In the genomic region with DNA sequence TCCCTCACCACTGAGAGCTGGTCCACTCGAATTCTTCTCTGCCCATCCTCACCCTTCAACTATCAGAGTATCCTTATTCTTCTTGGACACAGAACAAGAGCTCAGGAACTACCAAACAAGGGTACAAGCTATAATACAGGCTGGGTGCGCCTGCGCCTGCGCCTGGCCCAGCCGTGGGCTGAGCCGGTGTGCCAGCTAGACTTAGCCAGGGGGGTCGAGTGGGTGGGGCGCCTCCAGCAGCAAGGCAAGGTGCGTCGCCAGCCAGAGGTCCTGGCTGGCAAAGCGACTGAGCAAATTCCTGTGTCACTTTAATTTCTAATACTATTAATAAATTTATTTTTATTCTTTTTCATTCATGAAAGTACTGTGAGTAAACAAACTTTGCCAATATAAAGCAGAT, we compare ENCODE assay signal across 19 cellular contexts.
DNase-seq lines count a peak whose midpoint lies in the region; ATAC-seq, FAIRE-seq and TF ChIP-seq lines count a peak whose summit lies in the region.
"Had no signal": no experiment of that assay in that cellular context is flagged by ENCODE, and none has a peak within 500 bp of the region (broad histone marks: within the 10 kb centered on the region; RNA-seq: fewer than 3 reads in every experiment).

No MANE protein-coding gene starts in this region.

- no peaks in the 10 kb centered on the region for H3K27me3 ChIP-seq in SK-N-SH (ENCODE audit: insufficient read depth)

- no peak for TF ChIP-seq EP300 in SK-N-SH (IDR thresholded peaks at IDR 0.05; ENCODE audit: borderline replicate concordance in 1 of 2, low read depth in 1 of 2, low read length in 1 of 2)

- H3K4me3 ChIP-seq in SK-N-SH (ENCODE audit: low read depth in 2 of 2, low read length in 1 of 2), result no peak overlapping the region
- H3K4me3 ChIP-seq in kidney (ENCODE audit: low read length in 2 of 2), result no peak overlapping the region
- H3K4me3 ChIP-seq: A549, GM23248 had no signal

- peaks cover 2 to 3% of the 10 kb centered on the region in 2 experiments; a peak in 2 of 4 replicates for H3K4me1 ChIP-seq in SK-N-SH (ENCODE audit: control insufficient read depth in 1 of 2, insufficient read depth in 2 of 2, low read depth in 1 of 2, low read length in 1 of 2)
- no peaks in the 10 kb centered on the region for H3K4me1 ChIP-seq in kidney (ENCODE audit: control insufficient read depth in 1 of 2, insufficient read depth in 1 of 2, low read depth in 1 of 2, low read length in 2 of 2)
- H3K4me1 ChIP-seq: A549, Caco-2 had no signal

- no peak overlapping the region for H3K4me3 Mint-ChIP-seq in MCF 10A (ENCODE audit: unreplicated experiment)
- H3K4me3 Mint-ChIP-seq: CD4-positive, alpha-beta T cell; IgD-negative memory B cell had no signal

- no peak overlapping the region for H3K27ac ChIP-seq in SK-N-SH (ENCODE audit: low read depth in 2 of 2, low read length in 1 of 2)
- no peak overlapping the region for H3K27ac ChIP-seq in kidney (ENCODE audit: low read depth in 2 of 2, low read length in 2 of 2)
- H3K27ac ChIP-seq: 22Rv1, A549, C4-2B, GM23248 had no signal

- H3F3A ChIP-seq in SK-N-SH (replicated peaks; ENCODE audit: insufficient read depth), result peaks cover 2% of the 10 kb centered on the region

- intact Hi-C loops in MCF 10A (cut with micrococcal nuclease), result no loop called here
- intact Hi-C loops in kidney (cut with DNase I), result no loop called here

- H3K4me1 Mint-ChIP-seq in MCF 10A (ENCODE audit: insufficient read depth, unreplicated experiment), result peaks cover 3% of the 10 kb centered on the region
- H3K4me1 Mint-ChIP-seq: IgD-negative memory B cell had no signal

- H3K9me3 ChIP-seq in SK-N-SH, result no peaks in the 10 kb centered on the region
- H3K9me3 ChIP-seq in kidney (ENCODE audit: control insufficient read depth in 1 of 2, low read length in 2 of 2), result no peaks in the 10 kb centered on the region
- H3K9me3 ChIP-seq: A549, Caco-2 had no signal

- H3K9ac ChIP-seq in SK-N-SH, result no peak overlapping the region
- H3K9ac ChIP-seq in kidney (ENCODE audit: low read length in 2 of 2), result no peak overlapping the region
- H3K9ac ChIP-seq: GM23248 had no signal

- DNase-seq in SK-N-SH, result no peak
- no peak for DNase-seq in MCF 10A (ENCODE audit: unreplicated experiment)
- peak; percentile 12 for DNase-seq in kidney
- DNase-seq in KG1 (lab: John Stamatoyannopoulos, UW), result no peak
- no peak for DNase-seq in NCI-H1694 treated with DMSO at 0.1 percent for 48 hours (lab: John Stamatoyannopoulos, UW)
- DNase-seq: AML-193; Caco-2; CD4-positive, alpha-beta T cell; DMS79 treated with DMSO at 0.1 percent for 48 hours; GF-D8; GM23248; HCEC 1CT had no signal

- no peaks in the 10 kb centered on the region for H4K20me1 ChIP-seq in SK-N-SH (ENCODE audit: insufficient read depth)

- H3K9me2 ChIP-seq in SK-N-SH, result no peaks in the 10 kb centered on the region

- H3K27me3 Mint-ChIP-seq in MCF 10A (ENCODE audit: insufficient read depth, unreplicated experiment), result no peaks in the 10 kb centered on the region
- H3K27me3 Mint-ChIP-seq: CD4-positive, alpha-beta T cell; IgD-negative memory B cell had no signal

- no peaks in the 10 kb centered on the region for H3K79me2 ChIP-seq in SK-N-SH (ENCODE audit: insufficient read depth)

- H3K4me2 ChIP-seq in SK-N-SH, result no peak overlapping the region
- H3K4me2 ChIP-seq: A549 had no signal

- peaks cover 7% of the 10 kb centered on the region for H3K9me3 Mint-ChIP-seq in MCF 10A (ENCODE audit: unreplicated experiment)

- ATAC-seq in SK-N-SH treated with all-trans-retinoic acid at 6 μM for 48 hours, result peak; percentile 69
- ATAC-seq in GM21737 (IDR thresholded peaks at IDR 0.05; ENCODE audit: unreplicated experiment), result no peak
- ATAC-seq: A549 had no signal

- POLR2A ChIA-PET in SK-N-SH (lab: Yijun Ruan, JAX) (no interaction called here), MCF 10A (lab: Yijun Ruan, JAX) (no interaction called here)

- 79% methylated on average over 8 of the region's 11 CpGs for WGBS in SK-N-SH (ENCODE audit: low lambda C conversion rate)

- H3K27ac Mint-ChIP-seq in MCF 10A (ENCODE audit: low read depth, unreplicated experiment), result peak overlapping the region; percentile 86
- H3K27ac Mint-ChIP-seq: CD4-positive, alpha-beta T cell; IgD-negative memory B cell had no signal

- CTCF ChIA-PET in SK-N-SH (lab: Yijun Ruan, JAX) (no interaction called here), MCF 10A (lab: Yijun Ruan, JAX) (no interaction called here)

- no peak for TF ChIP-seq RAD21 in SK-N-SH (IDR thresholded peaks at IDR 0.05; ENCODE audit: low read length)

- H2AFZ ChIP-seq in SK-N-SH (ENCODE audit: low read depth), result no peak overlapping the region

- no peaks in the 10 kb centered on the region for H3K36me3 Mint-ChIP-seq in MCF 10A (ENCODE audit: insufficient read depth, unreplicated experiment)
- H3K36me3 Mint-ChIP-seq: IgD-negative memory B cell had no signal

- BruUV-seq in MCF 10A (replicated peaks; lab: Mats Ljungman, UMichigan), result no TSS peak

- TF ChIP-seq CTCF in SK-N-SH (IDR thresholded peaks at IDR 0.05) (no peak), MCF 10A (IDR thresholded peaks at IDR 0.05; ENCODE audit: unreplicated experiment) (no peak), kidney (IDR thresholded peaks at IDR 0.05; ENCODE audit: borderline replicate concordance, extremely low read depth, insufficient read depth) (no peak)

- no peak for FAIRE-seq in kidney (lab: Jason Lieb, UNC)
- FAIRE-seq: A549, HTR-8/SVneo had no signal

- H3K36me3 ChIP-seq in SK-N-SH (replicated peaks in 1 of 2; ENCODE audit: control insufficient read depth in 1 of 2, insufficient read depth in 2 of 2, low read length in 1 of 2), result no peaks in the 10 kb centered on the region
- no peaks in the 10 kb centered on the region for H3K36me3 ChIP-seq in kidney (ENCODE audit: control insufficient read depth in 1 of 2, insufficient read depth in 2 of 2, low read length in 2 of 2)

TF ChIP-seq in SK-N-SH treated with all-trans-retinoic acid at 6 μM for 48 hours, 23 proteins besides CTCF, POLR2A, EP300 and RAD21 (continues in another document):
- no peak for TF ChIP-seq TCF4 (CRISPR knock-in tag; IDR thresholded peaks at IDR 0.05; ENCODE audit: borderline replicate concordance)
- TF ChIP-seq TOX (CRISPR knock-in tag; IDR thresholded peaks at IDR 0.05; ENCODE audit: borderline replicate concordance), result no peak
- no peak for TF ChIP-seq ZNF70 (CRISPR knock-in tag; IDR thresholded peaks at IDR 0.05)
- TF ChIP-seq PATZ1 (CRISPR knock-in tag; IDR thresholded peaks at IDR 0.05; ENCODE audit: borderline replicate concordance), result no peak
- no peak for TF ChIP-seq ARNTL (CRISPR knock-in tag; IDR thresholded peaks at IDR 0.05; ENCODE audit: borderline replicate concordance, low read depth)
- no peak for TF ChIP-seq ZFP3 (CRISPR knock-in tag; IDR thresholded peaks at IDR 0.05)
- TF ChIP-seq ISL1 (CRISPR knock-in tag; IDR thresholded peaks at IDR 0.05), result no peak
- no peak for TF ChIP-seq OSR1 (CRISPR knock-in tag; IDR thresholded peaks at IDR 0.05)
- TF ChIP-seq RARB (CRISPR knock-in tag; IDR thresholded peaks at IDR 0.05), result no peak
- no peak for TF ChIP-seq ZNF565 (CRISPR knock-in tag; conservative IDR thresholded peaks at IDR 0.05; ENCODE audit: low read depth)

TF ChIP-seq in SK-N-SH, 30 proteins besides CTCF, POLR2A, EP300 and RAD21:
- TF ChIP-seq CHD2 (IDR thresholded peaks at IDR 0.05; ENCODE audit: low read length, partially characterized antibody) (no peak), RXRA (IDR thresholded peaks at IDR 0.05; ENCODE audit: borderline replicate concordance, low read depth) (no peak), RCOR1 (IDR thresholded peaks at IDR 0.05; ENCODE audit: low read length) (no peak), YY1 (IDR thresholded peaks at IDR 0.05; ENCODE audit: low read depth) (no peak), MXI1 (IDR thresholded peaks at IDR 0.05; ENCODE audit: low read depth, low read length) (no peak), JUND (IDR thresholded peaks at IDR 0.05) (no peak), FOXJ3 (CRISPR knock-in tag; IDR thresholded peaks at IDR 0.05) (no peak)
- TF ChIP-seq, protein P1, sequence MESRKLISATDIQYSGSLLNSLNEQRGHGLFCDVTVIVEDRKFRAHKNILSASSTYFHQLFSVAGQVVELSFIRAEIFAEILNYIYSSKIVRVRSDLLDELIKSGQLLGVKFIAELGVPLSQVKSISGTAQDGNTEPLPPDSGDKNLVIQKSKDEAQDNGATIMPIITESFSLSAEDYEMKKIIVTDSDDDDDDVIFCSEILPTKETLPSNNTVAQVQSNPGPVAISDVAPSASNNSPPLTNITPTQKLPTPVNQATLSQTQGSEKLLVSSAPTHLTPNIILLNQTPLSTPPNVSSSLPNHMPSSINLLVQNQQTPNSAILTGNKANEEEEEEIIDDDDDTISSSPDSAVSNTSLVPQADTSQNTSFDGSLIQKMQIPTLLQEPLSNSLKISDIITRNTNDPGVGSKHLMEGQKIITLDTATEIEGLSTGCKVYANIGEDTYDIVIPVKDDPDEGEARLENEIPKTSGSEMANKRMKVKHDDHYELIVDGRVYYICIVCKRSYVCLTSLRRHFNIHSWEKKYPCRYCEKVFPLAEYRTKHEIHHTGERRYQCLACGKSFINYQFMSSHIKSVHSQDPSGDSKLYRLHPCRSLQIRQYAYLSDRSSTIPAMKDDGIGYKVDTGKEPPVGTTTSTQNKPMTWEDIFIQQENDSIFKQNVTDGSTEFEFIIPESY (IDR thresholded peaks at IDR 0.05; ENCODE audit: borderline replicate concordance, low read depth), result no peak
